Comparison of ENCODE assay signal across 21 cellular contexts in the genomic region with DNA sequence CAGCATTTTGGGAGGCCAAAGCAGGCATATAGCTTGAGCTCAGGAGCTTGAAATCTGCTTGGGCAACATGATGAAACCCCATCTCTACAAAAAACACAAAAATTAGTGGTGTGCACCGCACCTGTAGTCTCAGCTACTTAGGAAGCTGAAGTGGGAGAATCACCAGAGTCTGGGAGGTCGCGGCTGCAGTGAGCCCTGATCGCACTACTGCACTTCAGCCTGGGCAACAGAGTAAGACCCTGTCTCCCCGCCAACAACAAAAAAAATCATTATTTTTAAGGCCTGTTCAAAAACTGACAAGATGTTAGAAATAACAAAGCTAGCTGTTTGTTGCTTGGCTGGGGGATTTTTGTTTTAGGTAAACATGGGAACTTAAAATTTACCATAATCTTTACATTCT. TPM values are rescaled to one million over a fixed set of nuclear protein-coding genes. Genes with fewer than 3 reads are reported as not detected.
DNase-seq lines count a peak whose midpoint lies in the region; ATAC-seq, FAIRE-seq and TF ChIP-seq lines count a peak whose summit lies in the region.
"Had no signal": no experiment of that assay in that cellular context is flagged by ENCODE, and none has a peak within 500 bp of the region (broad histone marks: within the 10 kb centered on the region; RNA-seq: fewer than 3 reads in every experiment).

No MANE protein-coding gene starts in this region.

- peak overlapping the region; percentile 31 to 59 (median 58) for H3K4me3 Mint-ChIP-seq in T-cell

- H3K4me2 ChIP-seq in HepG2 (ENCODE audit: low read depth, low read length): no peak overlapping the region; the same call in 1 of the 2 replicates

- no peak for TF ChIP-seq EP300 in HepG2 (IDR thresholded peaks at IDR 0.05; ENCODE audit: low read depth in 2 of 2, low read length in 2 of 2)
- no peak for TF ChIP-seq EP300 in HepG2 (CRISPR knock-in tag; IDR thresholded peaks at IDR 0.05; ENCODE audit: borderline replicate concordance)

- H2AFZ ChIP-seq in HepG2 (ENCODE audit: low read length): no peak overlapping the region

- peaks cover 72 to 81% (median 79%) of the 10 kb centered on the region in 3 donors for H3K4me1 Mint-ChIP-seq in T-cell

- H3K27ac ChIP-seq in HepG2 (ENCODE audit: extremely low read length, insufficient read depth, low read length): no peak overlapping the region
- no peak overlapping the region for H3K27ac ChIP-seq in right lobe of liver
- no peak overlapping the region for H3K27ac ChIP-seq in ascending aorta
- no peak overlapping the region for H3K27ac ChIP-seq in brain microvascular endothelial cell
- H3K27ac ChIP-seq: uterus had no signal

- no TSS peak for BruUV-seq in HepG2 (replicated peaks; lab: Mats Ljungman, UMichigan)

- H4K20me1 ChIP-seq in HepG2 (ENCODE audit: insufficient read depth, low read length): peaks cover 87% of the 10 kb centered on the region

- H3K36me3 ChIP-seq in HepG2 (replicated peaks in 1 of 2; ENCODE audit: control insufficient read depth in 1 of 2, insufficient read depth in 2 of 2, low read length in 2 of 2) (peaks cover 0 to 9% of the 10 kb centered on the region in 2 experiments; a peak in 2 of 5 replicates), right lobe of liver (no peaks in the 10 kb centered on the region), iPS-15b (ENCODE audit: control insufficient read depth, insufficient read depth, low read length) (no peaks in the 10 kb centered on the region), ascending aorta (no peaks in the 10 kb centered on the region), brain microvascular endothelial cell (replicated peaks) (no peaks in the 10 kb centered on the region)
- H3K36me3 ChIP-seq: uterus had no signal

- 86% methylated on average over 5 of the region's 5 CpGs for WGBS in HepG2 (ENCODE audit: low lambda C conversion rate)
- WGBS in right lobe of liver (ENCODE audit: insufficient coverage, low coverage, low lambda C conversion rate, missing lambda C conversion rate): 95% methylated on average over 4 of the region's 5 CpGs

- H3K9me3 Mint-ChIP-seq in T-cell: no peaks in the 10 kb centered on the region
- H3K9me3 Mint-ChIP-seq: activated T-cell treated with anti-CD3 and anti-CD28 coated beads, Interleukin-2, amount 50 U/mL, for 72 hours had no signal

- H3K9ac ChIP-seq in HepG2 (ENCODE audit: insufficient read depth, low read depth, low read length) (no peak overlapping the region), iPS-15b (ENCODE audit: low read depth, low read length) (no peak overlapping the region)

- no peaks in the 10 kb centered on the region; a peak in 1 of 5 replicates for H3K27me3 ChIP-seq in HepG2 (ENCODE audit: control insufficient read depth in 1 of 2, insufficient read depth in 2 of 2, low read length in 2 of 2)
- H3K27me3 ChIP-seq in right lobe of liver: no peaks in the 10 kb centered on the region
- H3K27me3 ChIP-seq in iPS-15b (ENCODE audit: control insufficient read depth, insufficient read depth, low read length): no peaks in the 10 kb centered on the region
- H3K27me3 ChIP-seq in ascending aorta: no peaks in the 10 kb centered on the region
- H3K27me3 ChIP-seq in brain microvascular endothelial cell (replicated peaks): no peaks in the 10 kb centered on the region
- H3K27me3 ChIP-seq: uterus had no signal

- no peaks in the 10 kb centered on the region for H3K27me3 Mint-ChIP-seq in T-cell

- FAIRE-seq in HepG2 (lab: Jason Lieb, UNC): no peak
- FAIRE-seq: bronchial epithelial cell, frontal cortex, GM18507 had no signal

- DNase-seq in HepG2 (ENCODE audit: low spot score): no peak
- no peak for DNase-seq in right lobe of liver
- no peak for DNase-seq in T-cell
- DNase-seq in D341Med (ENCODE audit: low spot score): no peak
- DNase-seq in ascending aorta (ENCODE audit: low spot score in 2 of 2): no peak
- no peak for DNase-seq in brain microvascular endothelial cell
- DNase-seq in central memory CD4-positive, alpha-beta T cell: no peak
- DNase-seq: activated T-cell treated with anti-CD3 and anti-CD28 coated beads, Interleukin-2, amount 50 U/mL, for 72 hours; DMS79 treated with DMSO at 0.1 percent for 48 hours; GOT3; midbrain; NCI-H1105 treated with DMSO at 0.1 percent for 48 hours; NCI-H2107; NCI-H510A treated with DMSO at 0.1 percent for 48 hours; Right ventricle myocardium superior; substantia nigra; uterus had no signal

- no peaks in the 10 kb centered on the region for H3K9me3 ChIP-seq in HepG2 (ENCODE audit: low read length)
- H3K9me3 ChIP-seq in right lobe of liver: no peaks in the 10 kb centered on the region
- H3K9me3 ChIP-seq in iPS-15b (ENCODE audit: control insufficient read depth, insufficient read depth, low read length): no peaks in the 10 kb centered on the region
- H3K9me3 ChIP-seq in ascending aorta: no peaks in the 10 kb centered on the region
- H3K9me3 ChIP-seq: uterus had no signal

- ATAC-seq in HepG2: no peak
- ATAC-seq in right lobe of liver: no peak
- no peak for ATAC-seq in T-cell (replicated peaks in 1 of 4)
- ATAC-seq: activated T-cell treated with anti-CD3 and anti-CD28 coated beads, Interleukin-2, amount 50 U/mL, for 72 hours had no signal

- in situ Hi-C loops in HepG2 (cut with HindIII; ENCODE audit: extremely low pct_ligation_motif_present, low pct_unique_long_range_greater_than_20kb) (no loop called here), brain microvascular endothelial cell (cut with HindIII; ENCODE audit: low pct_ligation_motif_present, low sequenced_read_pairs) (no loop called here)

- intact Hi-C loops in HepG2 (cut with micrococcal nuclease; ENCODE audit: unreplicated experiment) (no loop called here), right lobe of liver (cut with DNase I) (no loop called here), ascending aorta (cut with DNase I) (loop anchor here (10.0 kb wide), 1 partner anchor 800 kb away; the partner anchor contains the start of gene CENPC)

- H3K36me3 Mint-ChIP-seq in T-cell: peaks cover 22% of the 10 kb centered on the region

- H3K4me1 ChIP-seq in HepG2 (ENCODE audit: insufficient read depth, low read length) (peaks cover 42% of the 10 kb centered on the region), right lobe of liver (peaks cover 3 to 72% (median 8%) of the 10 kb centered on the region in 4 donors), iPS-15b (ENCODE audit: control insufficient read depth, insufficient read depth, low read length) (peaks cover 20% of the 10 kb centered on the region), ascending aorta (peaks cover 0 to 55% of the 10 kb centered on the region in 2 donors)

- TF ChIP-seq POLR2A in HepG2 (IDR thresholded peaks at IDR 0.05; ENCODE audit: insufficient read depth in 1 of 2, low read depth in 2 of 2, low read length in 2 of 2) (no peak), right lobe of liver (IDR thresholded peaks at IDR 0.05) (no peak)

- no peak for TF ChIP-seq RAD21 in HepG2 (CRISPR knock-in tag; IDR thresholded peaks at IDR 0.05)

- CTCF ChIA-PET in HepG2 (lab: Yijun Ruan, JAX; ENCODE audit: low intra/inter-chr PET ratio, low total read pairs) (no interaction called here), T-cell (lab: Charles Lee) (interaction anchor here (0.7 to 1.3 kb wide), 3 partner anchors 19 to 37 kb away, joined by 3 to 9 read pairs (median 4); no protein-coding TSS in a partner anchor)

- POLR2A ChIA-PET in HepG2 (lab: Yijun Ruan, JAX): no interaction called here
- POLR2A ChIA-PET in T-cell (lab: Charles Lee): interaction anchor here (0.6 to 1.0 kb wide), 3 partner anchors 8 to 819 kb away, joined by 3 read pairs; no protein-coding TSS in a partner anchor

- H3K27ac Mint-ChIP-seq in T-cell: peak overlapping the region in 1 of 2 donors; percentile 49

- TF ChIP-seq CTCF in HepG2 (CRISPR knock-in tag; IDR thresholded peaks at IDR 0.05) (no peak), right lobe of liver (IDR thresholded peaks at IDR 0.05) (no peak), ascending aorta (IDR thresholded peaks at IDR 0.05) (no peak), brain microvascular endothelial cell (IDR thresholded peaks at IDR 0.05; ENCODE audit: low read depth, low read length, missing control alignments) (no peak)

- H3K4me3 ChIP-seq in HepG2 (replicated peaks in 1 of 3; ENCODE audit: insufficient read depth in 1 of 3, low read depth in 2 of 3, low read length in 3 of 3) (no peak overlapping the region), right lobe of liver (no peak overlapping the region), iPS-15b (ENCODE audit: low read depth, low read length) (peak overlapping the region; percentile 7), ascending aorta (no peak overlapping the region), brain microvascular endothelial cell (ENCODE audit: low read depth, low read length) (no peak overlapping the region)
- H3K4me3 ChIP-seq: uterus had no signal

- H3K79me2 ChIP-seq in HepG2 (ENCODE audit: insufficient read depth, low read length): peaks cover 99% of the 10 kb centered on the region

RNA-seq across cellular contexts. Expression of gene YTHDC1, which starts 5.1 kb away (rescaled TPM):
- total RNA-seq in HepG2 (2016; rRNA removed; fragmentation: Illumina TruSeq; extraction: Trizol) (56.3 and 56.8 TPM in 2 replicates), right lobe of liver (10 to 100 TPM; 15.5 to 32.9 (median 26.0) TPM), T-cell (100 to 1,000 TPM; 163 to 233 (median 171) TPM), ascending aorta (17.6 TPM)
- 1.9 and 4.4 TPM in 2 replicates for total RNA-seq in HepG2 (2016; cell fraction: cytosol; rRNA removed; fragmentation: Illumina TruSeq; extraction: Trizol; ENCODE audit: low read depth)
- total RNA-seq in HepG2 (2016; cell fraction: insoluble cytoplasmic fraction; rRNA removed; fragmentation: Illumina TruSeq; extraction: Trizol): 49.2 and 58.7 TPM in 2 replicates
- total RNA-seq in HepG2 (2016; cell fraction: membrane; rRNA removed; fragmentation: Illumina TruSeq; extraction: Trizol): 8.4 and 10.2 TPM in 2 replicates
- total RNA-seq in HepG2 (2016; cell fraction: nucleus; rRNA removed; fragmentation: Illumina TruSeq; extraction: Trizol): 74.0 and 79.2 TPM in 2 replicates
- 37.3 and 38.3 TPM in 2 replicates for polyA plus RNA-seq in HepG2 (2011; rRNA removed)
- 13.8 and 17.3 TPM in 2 replicates for polyA plus RNA-seq in HepG2 (2011; cell fraction: cytosol; rRNA removed)
- polyA plus RNA-seq in HepG2 (2011; cell fraction: nucleus; rRNA removed): 66.8 and 81.0 TPM in 2 replicates
- polyA plus RNA-seq in HepG2 (2012): 48.2 and 55.5 TPM in 2 replicates
- polyA plus RNA-seq in HepG2 (2016; cell fraction: cytosol; fragmentation: Illumina TruSeq; extraction: Trizol; ENCODE audit: low read depth): 1.6 and 1.7 TPM in 2 replicates
- polyA plus RNA-seq in HepG2 (2016; cell fraction: insoluble cytoplasmic fraction; fragmentation: Illumina TruSeq; extraction: Trizol; ENCODE audit: low read depth): 56.1 TPM in 2 replicates
- polyA plus RNA-seq in HepG2 (2016; cell fraction: membrane; fragmentation: Illumina TruSeq; extraction: Trizol; ENCODE audit: low read depth): 4.1 and 5.0 TPM in 2 replicates
- polyA plus RNA-seq in HepG2 (2016; cell fraction: nucleus; fragmentation: Illumina TruSeq; extraction: Trizol; ENCODE audit: insufficient read depth, low read depth): 75.1 and 77.3 TPM in 2 replicates
- polyA minus RNA-seq in HepG2 (2011; rRNA and poly(A)+ RNA removed; ENCODE audit: low replicate concordance): 18.4 and 19.2 TPM in 2 replicates
- 12.6 and 15.7 TPM in 2 replicates for polyA minus RNA-seq in HepG2 (2011; cell fraction: cytosol; rRNA and poly(A)+ RNA removed)
- 222 and 253 TPM in 2 replicates for polyA minus RNA-seq in HepG2 (2011; cell fraction: nucleus; rRNA and poly(A)+ RNA removed)
